Comparison of ENCODE assay signal across 16 cellular contexts in the genomic region with DNA sequence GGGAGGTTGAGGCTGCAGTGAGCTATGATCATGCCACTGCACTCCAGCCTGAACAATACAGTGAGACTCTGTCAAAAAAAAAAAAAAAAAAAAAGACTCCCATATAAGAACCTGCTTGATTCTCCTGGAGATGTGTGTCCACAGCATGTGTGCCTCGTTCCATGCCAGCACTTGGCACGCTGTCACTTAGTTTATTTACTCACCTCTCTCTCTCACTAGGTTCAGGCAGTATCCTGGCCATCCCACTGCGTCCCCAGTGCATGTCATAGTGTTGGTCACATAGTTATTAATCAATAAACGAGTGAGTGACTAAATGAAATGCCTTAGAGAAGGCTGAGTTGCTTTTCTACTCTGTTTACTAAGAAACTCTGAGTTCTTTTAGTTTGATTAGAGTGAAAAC.
"Had no signal": no experiment of that assay in that cellular context is flagged by ENCODE, and none has a peak within 500 bp of the region (broad histone marks: within the 10 kb centered on the region; RNA-seq: fewer than 3 reads in every experiment).

No MANE protein-coding gene starts in this region.

- H3K36me3 Mint-ChIP-seq: activated naive CD4-positive, alpha-beta T cell treated with anti-CD3 and anti-CD28 coated beads, Interleukin-2, amount 10 ng/mL, durations not matched to agents 7 days and 5 days; mesothelial cell of epicardium; WTC11 had no signal

- H3K4me3 Mint-ChIP-seq: activated naive CD4-positive, alpha-beta T cell treated with anti-CD3 and anti-CD28 coated beads, Interleukin-2, amount 10 ng/mL, durations not matched to agents 7 days and 5 days; dendritic cell treated with granulocyte-macrophage colony-stimulating factor and Interleukin-4, amounts not matched to agents 40 ng/mL and 50 ng/mL, for 4 days; mesothelial cell of epicardium; WTC11 had no signal

- H3K9me3 ChIP-seq: adrenal gland, lower lobe of right lung, tibial artery, uterus had no signal

- H3K79me2 ChIP-seq: hepatocyte, parathyroid adenoma had no signal

- H3K27ac Mint-ChIP-seq: activated naive CD4-positive, alpha-beta T cell treated with anti-CD3 and anti-CD28 coated beads, Interleukin-2, amount 10 ng/mL, durations not matched to agents 7 days and 5 days; activated T-helper 2 cell treated with anti-CD3 and anti-CD28 coated beads, Interferon-gamma antibody, Interleukin-2, Interleukin-4, amounts not matched to agents 10 μg/mL and 5 μg/mL and 100 μg/mL, durations not matched to agents 14 hours and 24 hours and 36 hours; dendritic cell treated with granulocyte-macrophage colony-stimulating factor and Interleukin-4, amounts not matched to agents 40 ng/mL and 50 ng/mL, for 4 days; mesothelial cell of epicardium; WTC11 had no signal

- H3K4me1 ChIP-seq: lower lobe of right lung, parathyroid adenoma, tibial artery, uterus had no signal

- H3K4me2 ChIP-seq: hepatocyte had no signal

- H3K9ac ChIP-seq: parathyroid adenoma had no signal

- DNase-seq: activated CD4-positive, alpha-beta T cell treated with anti-CD3 and anti-CD28 coated beads, Interleukin-2, amount 50 U/mL, for 1 hour; activated naive CD4-positive, alpha-beta T cell treated with anti-CD3 and anti-CD28 coated beads, Interleukin-2, amount 10 ng/mL, durations not matched to agents 7 days and 5 days; adrenal gland; central memory CD4-positive, alpha-beta T cell; erythroblast; lower lobe of right lung; retina; small intestine; tibial artery; uterus had no signal

- H3K27ac ChIP-seq: adrenal gland, hepatocyte, lower lobe of right lung, parathyroid adenoma, tibial artery, uterus had no signal

- H3K36me3 ChIP-seq: adrenal gland, lower lobe of right lung, tibial artery, uterus had no signal

- H3K4me1 Mint-ChIP-seq: activated naive CD4-positive, alpha-beta T cell treated with anti-CD3 and anti-CD28 coated beads, Interleukin-2, amount 10 ng/mL, durations not matched to agents 7 days and 5 days; mesothelial cell of epicardium had no signal

- H3K4me3 ChIP-seq: adrenal gland, hepatocyte, lower lobe of right lung, tibial artery, uterus had no signal

- H3K9me3 Mint-ChIP-seq: activated naive CD4-positive, alpha-beta T cell treated with anti-CD3 and anti-CD28 coated beads, Interleukin-2, amount 10 ng/mL, durations not matched to agents 7 days and 5 days; activated T-helper 2 cell treated with anti-CD3 and anti-CD28 coated beads, Interferon-gamma antibody, Interleukin-2, Interleukin-4, amounts not matched to agents 10 μg/mL and 5 μg/mL and 100 μg/mL, durations not matched to agents 14 hours and 24 hours and 36 hours; dendritic cell treated with granulocyte-macrophage colony-stimulating factor and Interleukin-4, amounts not matched to agents 40 ng/mL and 50 ng/mL, for 4 days had no signal

- ATAC-seq: lower lobe of right lung, WTC11 had no signal

- H2AFZ ChIP-seq: hepatocyte, parathyroid adenoma had no signal

- H3K27me3 ChIP-seq: adrenal gland, uterus had no signal
